Comparison of ENCODE assay signal across 10 cellular contexts in genomic region chr3:127484601-127485388, GRCh38.
DNase-seq lines count a peak whose midpoint lies in the region; ATAC-seq and TF ChIP-seq lines count a peak whose summit lies in the region.
"Had no signal": no experiment of that assay in that cellular context is flagged by ENCODE, and none has a peak within 500 bp of the region (broad histone marks: within the 10 kb centered on the region; RNA-seq: fewer than 3 reads in every experiment).

No MANE protein-coding gene starts in this region.

- H3K79me2 ChIP-seq in smooth muscle cell (ENCODE audit: low read depth): no peaks in the 10 kb centered on the region

- peaks cover 10% of the 10 kb centered on the region for H3K4me1 ChIP-seq in smooth muscle cell (ENCODE audit: low read depth)
- H3K4me1 ChIP-seq in SJCRH30: no peaks in the 10 kb centered on the region
- H3K4me1 ChIP-seq: esophagus muscularis mucosa had no signal

- H3K9ac ChIP-seq in smooth muscle cell (ENCODE audit: low read depth): peak overlapping the region; percentile 63

- H3K9me3 ChIP-seq in smooth muscle cell (replicated peaks; ENCODE audit: low read depth): no peaks in the 10 kb centered on the region
- no peaks in the 10 kb centered on the region for H3K9me3 ChIP-seq in SJCRH30 (replicated peaks)
- H3K9me3 ChIP-seq: esophagus muscularis mucosa had no signal

- H3K36me3 ChIP-seq in smooth muscle cell (ENCODE audit: low read depth) (no peaks in the 10 kb centered on the region), SJCRH30 (no peaks in the 10 kb centered on the region)
- H3K36me3 ChIP-seq: esophagus muscularis mucosa had no signal

- H3K27me3 ChIP-seq in smooth muscle cell (ENCODE audit: low read depth) (no peaks in the 10 kb centered on the region), SJCRH30 (peaks cover 10% of the 10 kb centered on the region; the same call in 1 of the 2 replicates)

- TF ChIP-seq CTCF in smooth muscle cell (IDR thresholded peaks at IDR 0.05; ENCODE audit: borderline replicate concordance, insufficient read depth, poor library complexity, severe bottlenecking): no peak

- 75% methylated on average over 9 of the region's 9 CpGs for WGBS in smooth muscle cell (ENCODE audit: low lambda C conversion rate)

- no peak for ATAC-seq in HG03457 (IDR thresholded peaks at IDR 0.05; ENCODE audit: unreplicated experiment)

- H3K27ac ChIP-seq in smooth muscle cell (ENCODE audit: low read depth): peak overlapping the region; percentile 98
- H3K27ac ChIP-seq in SJCRH30: no peak overlapping the region
- H3K27ac ChIP-seq: esophagus muscularis mucosa had no signal

- H4K20me1 ChIP-seq in smooth muscle cell (ENCODE audit: low read depth): no peaks in the 10 kb centered on the region

- H3F3A ChIP-seq in smooth muscle cell (ENCODE audit: low read depth): peaks cover 8% of the 10 kb centered on the region

- H3K4me2 ChIP-seq in smooth muscle cell: peak overlapping the region; percentile 40

- DNase-seq in activated T-cell treated with anti-CD3 and anti-CD28 coated beads for 48 hours (ENCODE audit: low read depth) (peak; percentile 12), activated T-cell treated with anti-CD3 and anti-CD28 coated beads for 4 hours (no peak), HT1080 (ENCODE audit: low read depth) (peak; percentile 45), amniotic epithelial cell (ENCODE audit: low read depth) (peak; percentile 17), smooth muscle cell (lab: John Stamatoyannopoulos, UW; ENCODE audit: unreplicated experiment) (no peak), SJCRH30 (no peak), Ammon's horn (ENCODE audit: low spot score) (no peak)
- DNase-seq: NCI-H345 had no signal

- H2AFZ ChIP-seq in smooth muscle cell (ENCODE audit: low read depth): no peak overlapping the region

- no peak overlapping the region for H3K4me3 ChIP-seq in smooth muscle cell
- H3K4me3 ChIP-seq in SJCRH30: no peak overlapping the region
- H3K4me3 ChIP-seq: esophagus muscularis mucosa had no signal

Comparison
In these comparisons a context has a peak if more than half of its experiments do, and no peak if none do; other contexts are left out.
1. DNase-seq: peak in activated T-cell treated with anti-CD3 and anti-CD28 coated beads for 48 hours (single experiment), HT1080 (single experiment) and amniotic epithelial cell (single experiment); none in activated T-cell treated with anti-CD3 and anti-CD28 coated beads for 4 hours (single experiment), smooth muscle cell (single experiment), SJCRH30 (0 of 2) and Ammon's horn (single experiment).